Comparison of ENCODE assay signal across 12 cellular contexts in the genomic region with DNA sequence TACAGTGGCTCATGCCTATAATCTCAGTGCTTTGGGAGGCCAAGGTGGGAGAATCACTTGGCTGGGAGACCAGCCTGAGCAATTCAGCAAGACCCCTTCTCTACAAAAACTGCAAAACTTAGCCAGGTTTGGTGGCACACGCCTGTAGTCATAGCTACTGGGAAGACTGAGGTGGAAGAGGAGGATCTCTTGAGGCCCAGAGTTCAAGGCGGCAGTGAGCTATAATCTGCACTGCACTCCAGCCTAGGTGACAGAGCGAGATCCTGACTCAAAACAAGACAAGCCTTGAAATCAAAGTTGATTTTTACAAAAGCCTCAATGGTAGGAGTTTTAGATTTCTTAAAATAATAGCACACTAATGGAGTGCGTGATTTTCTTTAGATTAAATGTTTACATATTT. TPM values are rescaled to one million over a fixed set of nuclear protein-coding genes. Genes with fewer than 3 reads are reported as not detected.
DNase-seq lines count a peak whose midpoint lies in the region; ATAC-seq and TF ChIP-seq lines count a peak whose summit lies in the region.
"Had no signal": no experiment of that assay in that cellular context is flagged by ENCODE, and none has a peak within 500 bp of the region (broad histone marks: within the 10 kb centered on the region; RNA-seq: fewer than 3 reads in every experiment).

No MANE protein-coding gene starts in this region.

- H3K27me3 Mint-ChIP-seq in HFFc6 (ENCODE audit: insufficient read depth) (no peaks in the 10 kb centered on the region; the same call in 1 of the 2 replicates), mesothelial cell of epicardium (ENCODE audit: low read depth) (no peaks in the 10 kb centered on the region)
- H3K27me3 Mint-ChIP-seq in activated T-cell treated with anti-CD3 and anti-CD28 coated beads, Interleukin-2, amount 50 U/mL, for 72 hours (ENCODE audit: low read depth) = no peaks in the 10 kb centered on the region

- peak overlapping the region; percentile 0; the same call in 1 of the 2 replicates for H3K4me2 ChIP-seq in BLaER1
- H3K4me2 ChIP-seq: SK-N-SH had no signal

- peaks cover 100% of the 10 kb centered on the region for H4K20me1 ChIP-seq in BLaER1

- H3K4me3 Mint-ChIP-seq in HFFc6 (0 out of 2 replicates have a peak overlapping the region, but pooled peaks have one; percentile 19), mesothelial cell of epicardium (no peak overlapping the region)
- H3K4me3 Mint-ChIP-seq in activated T-cell treated with anti-CD3 and anti-CD28 coated beads, Interleukin-2, amount 50 U/mL, for 72 hours = peak overlapping the region; percentile 58 to 75

- no peak overlapping the region for H3K27ac ChIP-seq in BLaER1
- H3K27ac ChIP-seq: brain microvascular endothelial cell, left ventricle myocardium inferior had no signal

- no peak overlapping the region for H3K9ac ChIP-seq in BLaER1
- H3K9ac ChIP-seq: SK-N-SH had no signal

- peaks cover 2% of the 10 kb centered on the region; the same call in 1 of the 2 replicates for H3K36me3 Mint-ChIP-seq in HFFc6 (ENCODE audit: low read depth)
- peaks cover 0 to 9% of the 10 kb centered on the region in 2 donors for H3K36me3 Mint-ChIP-seq in activated T-cell treated with anti-CD3 and anti-CD28 coated beads, Interleukin-2, amount 50 U/mL, for 72 hours (ENCODE audit: insufficient read depth in 2 of 2)
- peaks cover 7% of the 10 kb centered on the region for H3K36me3 Mint-ChIP-seq in mesothelial cell of epicardium

- H3K27me3 ChIP-seq in BLaER1 = no peaks in the 10 kb centered on the region
- H3K27me3 ChIP-seq: brain microvascular endothelial cell had no signal

- H3K27ac Mint-ChIP-seq in HFFc6 (peak overlapping the region; percentile 58; the same call in 1 of the 2 replicates), mesothelial cell of epicardium (peak overlapping the region; percentile 14)
- peak overlapping the region; percentile 45 for H3K27ac Mint-ChIP-seq in activated T-cell treated with anti-CD3 and anti-CD28 coated beads, Interleukin-2, amount 50 U/mL, for 72 hours

- peak; percentile 74 to 80 for ATAC-seq in activated T-cell treated with anti-CD3 and anti-CD28 coated beads, Interleukin-2, amount 50 U/mL, for 72 hours (replicated peaks in 1 of 2)
- no peak for ATAC-seq in HG03196 (IDR thresholded peaks at IDR 0.05; ENCODE audit: unreplicated experiment)

- DNase-seq in HFFc6 (no peak), mesothelial cell of epicardium (ENCODE audit: low spot score in 2 of 2, unreplicated experiment in 2 of 2) (no peak), NCI-H1694 treated with DMSO at 0.1 percent for 48 hours (lab: John Stamatoyannopoulos, UW) (no peak), nucleus accumbens (lab: John Stamatoyannopoulos, UW) (no peak), NCI-H345 treated with DMSO at 0.1 percent for 48 hours (lab: John Stamatoyannopoulos, UW; ENCODE audit: unreplicated experiment) (no peak)
- DNase-seq in activated T-cell treated with anti-CD3 and anti-CD28 coated beads, Interleukin-2, amount 50 U/mL, for 72 hours = peak; percentile 40 to 52
- DNase-seq: brain microvascular endothelial cell; left ventricle myocardium inferior; stimulated activated naive CD4-positive, alpha-beta T cell treated with Interleukin-2 at 50 U/mL for 16 hours had no signal

- H3K4me3 ChIP-seq in BLaER1 = no peak overlapping the region
- H3K4me3 ChIP-seq: left ventricle myocardium inferior had no signal

- H3K9me3 Mint-ChIP-seq in HFFc6 (no peaks in the 10 kb centered on the region), mesothelial cell of epicardium (no peaks in the 10 kb centered on the region)
- H3K9me3 Mint-ChIP-seq in activated T-cell treated with anti-CD3 and anti-CD28 coated beads, Interleukin-2, amount 50 U/mL, for 72 hours = no peaks in the 10 kb centered on the region

- H3K36me3 ChIP-seq in BLaER1 = peaks cover 73% of the 10 kb centered on the region
- H3K36me3 ChIP-seq: left ventricle myocardium inferior had no signal

- H3K4me1 Mint-ChIP-seq in HFFc6 (ENCODE audit: low read depth) = peaks cover 54% of the 10 kb centered on the region
- peaks cover 73% of the 10 kb centered on the region for H3K4me1 Mint-ChIP-seq in activated T-cell treated with anti-CD3 and anti-CD28 coated beads, Interleukin-2, amount 50 U/mL, for 72 hours (ENCODE audit: low read depth)
- H3K4me1 Mint-ChIP-seq in mesothelial cell of epicardium = peaks cover 17% of the 10 kb centered on the region

- no peak for TF ChIP-seq CTCF in HFFc6 (IDR thresholded peaks at IDR 0.05)
- TF ChIP-seq CTCF in mesothelial cell of epicardium (IDR thresholded peaks at IDR 0.05; ENCODE audit: unreplicated experiment) = no peak

- H3K9me3 ChIP-seq in BLaER1 = no peaks in the 10 kb centered on the region
- H3K9me3 ChIP-seq: left ventricle myocardium inferior, SK-N-SH had no signal

- H3K4me1 ChIP-seq in BLaER1 = peaks cover 72% of the 10 kb centered on the region

RNA-seq across cellular contexts. Expression of a gene that starts 14.6 kb away (rescaled TPM):
- 100 to 1,000 TPM; 113 to 144 (median 123) TPM for total RNA-seq in HFFc6 (2021; fragmentation: NEBNext Ultra II Directional; extraction: Animal tissue kit (Norgen Biotek cat#: 25700))
- 100 to 1,000 TPM; 315 to 342 TPM for total RNA-seq in activated T-cell treated with anti-CD3 and anti-CD28 coated beads, Interleukin-2, amount 50 U/mL, for 72 hours
- total RNA-seq in mesothelial cell of epicardium = 119 to 125 TPM (median 123 TPM) in 3 replicates

Comparison
In these comparisons a context has a peak if more than half of its experiments do, and no peak if none do; other contexts are left out.
1. DNase-seq: peak in activated T-cell treated with anti-CD3 and anti-CD28 coated beads, Interleukin-2, amount 50 U/mL, for 72 hours (2 of 2); none in HFFc6 (single experiment), mesothelial cell of epicardium (0 of 2), NCI-H1694 treated with DMSO at 0.1 percent for 48 hours (single experiment), nucleus accumbens (0 of 56) and NCI-H345 treated with DMSO at 0.1 percent for 48 hours (single experiment).
2. Peak in every context shown above with its lines, with median percentiles within 50 percentile points of each other: H3K27ac Mint-ChIP-seq.